Comparison of ENCODE assay signal across 10 cellular contexts in the genomic region with DNA sequence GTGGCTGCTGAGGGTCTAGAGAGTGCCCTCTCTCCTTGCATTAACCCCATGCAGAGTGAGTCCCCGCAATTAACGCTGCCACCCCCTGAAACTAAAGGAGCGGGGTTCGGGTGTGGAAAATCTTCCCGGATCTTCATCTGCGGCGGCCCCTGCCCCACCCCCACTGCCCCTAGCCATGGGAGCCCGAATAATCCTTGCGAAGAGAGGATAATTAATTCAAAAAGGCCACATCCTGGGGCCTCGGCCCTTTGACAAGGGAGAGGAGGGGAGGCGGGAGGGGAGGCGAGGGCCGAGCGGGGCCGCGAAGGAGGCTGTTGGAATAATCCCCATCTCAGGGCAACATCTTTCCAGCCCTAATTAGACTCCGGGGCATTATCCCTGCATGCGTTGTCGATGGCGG.
DNase-seq lines count a peak whose midpoint lies in the region; ATAC-seq and TF ChIP-seq lines count a peak whose summit lies in the region.
"Had no signal": no experiment of that assay in that cellular context is flagged by ENCODE, and none has a peak within 500 bp of the region (broad histone marks: within the 10 kb centered on the region; RNA-seq: fewer than 3 reads in every experiment).

No MANE protein-coding gene starts in this region.

- no peaks in the 10 kb centered on the region for H3K9me3 ChIP-seq in lower lobe of right lung

- POLR2A ChIA-PET in activated CD4-positive, alpha-beta T cell treated with anti-CD3 and anti-CD28 coated beads, Interleukin-2, amount 10 ng/mL, durations not matched to agents 7 days and 5 days (lab: Charles Lee) = no interaction called here

- H3K4me3 ChIP-seq in lower lobe of right lung = peak overlapping the region; percentile 17

- H3K9me3 Mint-ChIP-seq in activated CD4-positive, alpha-beta T cell treated with anti-CD3 and anti-CD28 coated beads, Interleukin-2, amount 10 ng/mL, durations not matched to agents 7 days and 5 days = no peaks in the 10 kb centered on the region
- no peaks in the 10 kb centered on the region for H3K9me3 Mint-ChIP-seq in central memory CD8-positive, alpha-beta T cell

- H3K4me3 Mint-ChIP-seq in activated CD4-positive, alpha-beta T cell treated with anti-CD3 and anti-CD28 coated beads, Interleukin-2, amount 10 ng/mL, durations not matched to agents 7 days and 5 days = peak overlapping the region; percentile 12
- H3K4me3 Mint-ChIP-seq in central memory CD8-positive, alpha-beta T cell = peak overlapping the region; percentile 54

- H3K27me3 Mint-ChIP-seq in activated CD4-positive, alpha-beta T cell treated with anti-CD3 and anti-CD28 coated beads, Interleukin-2, amount 10 ng/mL, durations not matched to agents 7 days and 5 days = peaks cover 49% of the 10 kb centered on the region
- H3K27me3 Mint-ChIP-seq in central memory CD8-positive, alpha-beta T cell = peaks cover 57% of the 10 kb centered on the region

- peaks cover 11% of the 10 kb centered on the region for H3K4me1 Mint-ChIP-seq in activated CD4-positive, alpha-beta T cell treated with anti-CD3 and anti-CD28 coated beads, Interleukin-2, amount 10 ng/mL, durations not matched to agents 7 days and 5 days
- peaks cover 8% of the 10 kb centered on the region for H3K4me1 Mint-ChIP-seq in central memory CD8-positive, alpha-beta T cell

- no peaks in the 10 kb centered on the region for H3K36me3 Mint-ChIP-seq in activated CD4-positive, alpha-beta T cell treated with anti-CD3 and anti-CD28 coated beads, Interleukin-2, amount 10 ng/mL, durations not matched to agents 7 days and 5 days (ENCODE audit: low read depth)
- no peaks in the 10 kb centered on the region for H3K36me3 Mint-ChIP-seq in central memory CD8-positive, alpha-beta T cell (ENCODE audit: insufficient read depth)

- CTCF ChIA-PET in activated CD4-positive, alpha-beta T cell treated with anti-CD3 and anti-CD28 coated beads, Interleukin-2, amount 10 ng/mL, durations not matched to agents 7 days and 5 days (lab: Charles Lee) = no interaction called here

- H3K27ac ChIP-seq in lower lobe of right lung (no peak overlapping the region), temporal lobe (ENCODE audit: low read depth, low read length) (peak overlapping the region; percentile 61)
- H3K27ac ChIP-seq: brain microvascular endothelial cell had no signal

- no peak overlapping the region for H3K27ac Mint-ChIP-seq in activated CD4-positive, alpha-beta T cell treated with anti-CD3 and anti-CD28 coated beads, Interleukin-2, amount 10 ng/mL, durations not matched to agents 7 days and 5 days
- no peak overlapping the region for H3K27ac Mint-ChIP-seq in central memory CD8-positive, alpha-beta T cell (ENCODE audit: low read depth)

- no peak for DNase-seq in activated CD4-positive, alpha-beta T cell treated with anti-CD3 and anti-CD28 coated beads, Interleukin-2, amount 10 ng/mL, durations not matched to agents 7 days and 5 days
- DNase-seq in activated CD4-positive, alpha-beta T cell treated with anti-CD3 and anti-CD28 coated beads, Interleukin-2, amount 50 U/mL, for 48 hours = no peak
- no peak for DNase-seq in central memory CD8-positive, alpha-beta T cell (ENCODE audit: low spot score in 2 of 2)
- DNase-seq in lower lobe of right lung (peak; percentile 27), NCI-H2081 (lab: John Stamatoyannopoulos, UW) (no peak), midbrain (lab: John Stamatoyannopoulos, UW) (no peak)
- DNase-seq: NCI-H1048 had no signal

- H3K4me1 ChIP-seq in lower lobe of right lung = peaks cover 15% of the 10 kb centered on the region

- H3K27me3 ChIP-seq in lower lobe of right lung (ENCODE audit: low read depth) = peaks cover 44% of the 10 kb centered on the region

- ATAC-seq in central memory CD8-positive, alpha-beta T cell (replicated peaks; ENCODE audit: extremely low read depth, poor library complexity, severe bottlenecking) = no peak
- ATAC-seq in lower lobe of right lung (no peak), GM21367 (IDR thresholded peaks at IDR 0.05; ENCODE audit: unreplicated experiment) (no peak)

- H3K36me3 ChIP-seq in lower lobe of right lung = no peaks in the 10 kb centered on the region
- H3K36me3 ChIP-seq: brain microvascular endothelial cell had no signal

- intact Hi-C loops in lower lobe of right lung (cut with DNase I) = no loop called here

- TF ChIP-seq CTCF in lower lobe of right lung (IDR thresholded peaks at IDR 0.05) = no peak
